Comparison of ENCODE assay signal across 16 cellular contexts in genomic region chr16:85014311-85014710, GRCh38.
"Had no signal": no experiment of that assay in that cellular context is flagged by ENCODE, and none has a peak within 500 bp of the region (broad histone marks: within the 10 kb centered on the region; RNA-seq: fewer than 3 reads in every experiment).

No MANE protein-coding gene starts in this region.

- H3K36me3 Mint-ChIP-seq: memory B cell, T-cell had no signal

- H3K9me3 ChIP-seq: gastroesophageal sphincter, psoas muscle, spleen, testis had no signal

- H3K27me3 Mint-ChIP-seq: activated T-helper 17 cell treated with anti-CD3 and anti-CD28 coated beads, Interleukin-2, amount 50 U/mL, for 72 hours; stimulated activated naive CD8-positive, alpha-beta T cell treated with anti-CD3 and anti-CD28 coated beads, Interleukin-15, amount 100 ng/mL, for 72 hours had no signal

- H3K27ac ChIP-seq: cardiac muscle cell, gastroesophageal sphincter, psoas muscle, testis, VCaP had no signal

- DNase-seq: activated CD4-positive, alpha-beta T cell treated with anti-CD3 and anti-CD28 coated beads, Interleukin-2, amount 50 U/mL, for 48 hours; activated naive CD4-positive, alpha-beta T cell treated with anti-CD3 and anti-CD28 coated beads, Interleukin-2, amount 10 ng/mL, durations not matched to agents 7 days and 5 days; islet precursor cell; left ventricle myocardium superior; psoas muscle; spleen; stimulated activated naive CD8-positive, alpha-beta T cell treated with anti-CD3 and anti-CD28 coated beads, Interleukin-15, amount 100 ng/mL, for 72 hours; T-cell; T1000; testis had no signal

- H3K36me3 ChIP-seq: cardiac muscle cell, gastroesophageal sphincter, spleen had no signal

- H3K27ac Mint-ChIP-seq: activated naive CD4-positive, alpha-beta T cell treated with anti-CD3 and anti-CD28 coated beads, Interleukin-2, amount 10 ng/mL, durations not matched to agents 7 days and 5 days; activated T-helper 17 cell treated with anti-CD3 and anti-CD28 coated beads, Interleukin-2, amount 50 U/mL, for 72 hours; memory B cell; stimulated activated naive CD8-positive, alpha-beta T cell treated with anti-CD3 and anti-CD28 coated beads, Interleukin-15, amount 100 ng/mL, for 72 hours; T-cell had no signal

- H3K9me3 Mint-ChIP-seq: activated naive CD4-positive, alpha-beta T cell treated with anti-CD3 and anti-CD28 coated beads, Interleukin-2, amount 10 ng/mL, durations not matched to agents 7 days and 5 days; activated T-helper 17 cell treated with anti-CD3 and anti-CD28 coated beads, Interleukin-2, amount 50 U/mL, for 72 hours; memory B cell; stimulated activated naive CD8-positive, alpha-beta T cell treated with anti-CD3 and anti-CD28 coated beads, Interleukin-15, amount 100 ng/mL, for 72 hours; T-cell had no signal

- ATAC-seq: activated T-helper 17 cell treated with anti-CD3 and anti-CD28 coated beads, Interleukin-2, amount 50 U/mL, for 72 hours; gastroesophageal sphincter; left ventricle myocardium superior; psoas muscle; sciatic nerve; stimulated activated naive CD8-positive, alpha-beta T cell treated with anti-CD3 and anti-CD28 coated beads, Interleukin-15, amount 100 ng/mL, for 72 hours; T-cell had no signal

- H3K4me3 Mint-ChIP-seq: activated naive CD4-positive, alpha-beta T cell treated with anti-CD3 and anti-CD28 coated beads, Interleukin-2, amount 10 ng/mL, durations not matched to agents 7 days and 5 days; activated T-helper 17 cell treated with anti-CD3 and anti-CD28 coated beads, Interleukin-2, amount 50 U/mL, for 72 hours; memory B cell; stimulated activated naive CD8-positive, alpha-beta T cell treated with anti-CD3 and anti-CD28 coated beads, Interleukin-15, amount 100 ng/mL, for 72 hours; T-cell had no signal

- H3K27me3 ChIP-seq: gastroesophageal sphincter, spleen, testis had no signal

- H3K4me3 ChIP-seq: cardiac muscle cell, gastroesophageal sphincter, psoas muscle, spleen, testis had no signal
